ENCODE assay signal across 19 cellular contexts in the genomic region with DNA sequence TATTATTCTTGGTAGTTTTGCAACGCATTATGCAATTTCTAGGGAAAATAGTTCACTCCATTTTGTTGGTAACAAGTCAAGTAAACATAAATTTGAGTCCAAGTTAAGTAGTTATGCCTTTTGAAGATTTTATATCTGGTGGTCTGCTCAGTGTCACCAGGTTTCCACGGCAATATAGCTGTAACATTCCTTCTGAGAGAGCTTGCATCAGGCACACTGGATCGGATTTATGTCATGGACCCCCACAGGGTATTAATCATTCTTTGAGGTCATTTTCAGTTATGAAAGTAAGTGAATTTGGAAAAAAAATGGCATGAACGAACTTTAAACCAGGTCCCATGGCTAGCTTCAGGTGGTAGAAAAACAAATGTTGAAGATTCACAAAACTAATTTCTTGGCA.
DNase-seq lines count a peak whose midpoint lies in the region; ATAC-seq and TF ChIP-seq lines count a peak whose summit lies in the region.
"Had no signal": no experiment of that assay in that cellular context is flagged by ENCODE, and none has a peak within 500 bp of the region (broad histone marks: within the 10 kb centered on the region; RNA-seq: fewer than 3 reads in every experiment).

No MANE protein-coding gene starts in this region.

- no peaks in the 10 kb centered on the region for H3K27me3 ChIP-seq in cardiac muscle cell
- H3K27me3 ChIP-seq in right cardiac atrium (ENCODE audit: control insufficient read depth, insufficient read depth): no peaks in the 10 kb centered on the region
- H3K27me3 ChIP-seq: BLaER1 had no signal

- no peak for TF ChIP-seq CTCF in cardiac muscle cell (IDR thresholded peaks at IDR 0.05; ENCODE audit: low read depth, low read length)

- H3K27ac ChIP-seq in cardiac muscle cell (no peak overlapping the region), right cardiac atrium (ENCODE audit: low read length) (no peak overlapping the region), mesodermal cell (ENCODE audit: low read depth, low read length, severe bottlenecking) (peak overlapping the region; percentile 25)
- H3K27ac ChIP-seq: BLaER1 had no signal

- 44% methylated on average over 4 of the region's 4 CpGs for WGBS in right cardiac atrium
- WGBS in mesodermal cell (ENCODE audit: insufficient coverage in 2 of 2), 2 experiments: 75 to 82% methylated on average over 2 to 3 of the region's 4 CpGs

- no peak overlapping the region for H3K4me3 ChIP-seq in cardiac muscle cell
- no peak overlapping the region for H3K4me3 ChIP-seq in right cardiac atrium (ENCODE audit: low read length)
- no peak overlapping the region for H3K4me3 ChIP-seq in mesodermal cell (ENCODE audit: extremely low read depth, insufficient read depth, low read length, poor library complexity, severe bottlenecking)
- H3K4me3 ChIP-seq: BLaER1 had no signal

- DNase-seq in cardiac muscle cell (ENCODE audit: low read depth in 1 of 2, low spot score in 1 of 2) (peak; percentile 28 to 34), right cardiac atrium (no peak), fibroblast of peridontal ligament (ENCODE audit: extremely low read depth) (peak; percentile 10), amniotic stem cell (lab: John Stamatoyannopoulos, UW) (no peak)
- DNase-seq: 8988T; CD8-positive, alpha-beta T cell; MV-4-11; NCI-H1417; NCI-H1930; NCI-H446; NK-92 treated with Interleukin-12 subunit alpha and Interleukin-12 subunit beta, amount 100 ng/mL, for 24 hours; RPMI8226; SIG-M5 had no signal

- intact Hi-C loops in right cardiac atrium (cut with DNase I): no loop called here

- H3K9me3 ChIP-seq in cardiac muscle cell (ENCODE audit: low read depth) (no peaks in the 10 kb centered on the region), right cardiac atrium (ENCODE audit: control insufficient read depth, low read length) (no peaks in the 10 kb centered on the region), mesodermal cell (ENCODE audit: control insufficient read depth, low read length) (no peaks in the 10 kb centered on the region)
- H3K9me3 ChIP-seq: BLaER1 had no signal

- H3K4me1 ChIP-seq in cardiac muscle cell (ENCODE audit: low read depth): peaks cover 5% of the 10 kb centered on the region
- no peaks in the 10 kb centered on the region for H3K4me1 ChIP-seq in right cardiac atrium (ENCODE audit: control insufficient read depth, insufficient read depth, low read length)
- H3K4me1 ChIP-seq in mesodermal cell (ENCODE audit: control insufficient read depth, insufficient read depth, low read length, poor library complexity, severe bottlenecking): no peaks in the 10 kb centered on the region
- H3K4me1 ChIP-seq: BLaER1 had no signal

- ATAC-seq in right cardiac atrium (no peak), HG02885 (IDR thresholded peaks at IDR 0.05; ENCODE audit: poor library complexity, unreplicated experiment) (no peak), HG03159 (IDR thresholded peaks at IDR 0.05; ENCODE audit: unreplicated experiment) (no peak), GM19452 (IDR thresholded peaks at IDR 0.05; ENCODE audit: unreplicated experiment) (no peak)
- ATAC-seq: CD8-positive, alpha-beta T cell; HCT116 had no signal

- H3K36me3 ChIP-seq in cardiac muscle cell: no peaks in the 10 kb centered on the region
- H3K36me3 ChIP-seq in mesodermal cell (ENCODE audit: control insufficient read depth, insufficient read depth, low read length): no peaks in the 10 kb centered on the region
- H3K36me3 ChIP-seq: BLaER1 had no signal

Comparison
In these comparisons a context has a peak if more than half of its experiments do, and no peak if none do; other contexts are left out.
1. DNase-seq: peak in cardiac muscle cell (2 of 2) and fibroblast of peridontal ligament (single experiment); none in right cardiac atrium (0 of 3) and amniotic stem cell (single experiment).